Comparison of ENCODE assay signal across 9 cellular contexts in the genomic region with DNA sequence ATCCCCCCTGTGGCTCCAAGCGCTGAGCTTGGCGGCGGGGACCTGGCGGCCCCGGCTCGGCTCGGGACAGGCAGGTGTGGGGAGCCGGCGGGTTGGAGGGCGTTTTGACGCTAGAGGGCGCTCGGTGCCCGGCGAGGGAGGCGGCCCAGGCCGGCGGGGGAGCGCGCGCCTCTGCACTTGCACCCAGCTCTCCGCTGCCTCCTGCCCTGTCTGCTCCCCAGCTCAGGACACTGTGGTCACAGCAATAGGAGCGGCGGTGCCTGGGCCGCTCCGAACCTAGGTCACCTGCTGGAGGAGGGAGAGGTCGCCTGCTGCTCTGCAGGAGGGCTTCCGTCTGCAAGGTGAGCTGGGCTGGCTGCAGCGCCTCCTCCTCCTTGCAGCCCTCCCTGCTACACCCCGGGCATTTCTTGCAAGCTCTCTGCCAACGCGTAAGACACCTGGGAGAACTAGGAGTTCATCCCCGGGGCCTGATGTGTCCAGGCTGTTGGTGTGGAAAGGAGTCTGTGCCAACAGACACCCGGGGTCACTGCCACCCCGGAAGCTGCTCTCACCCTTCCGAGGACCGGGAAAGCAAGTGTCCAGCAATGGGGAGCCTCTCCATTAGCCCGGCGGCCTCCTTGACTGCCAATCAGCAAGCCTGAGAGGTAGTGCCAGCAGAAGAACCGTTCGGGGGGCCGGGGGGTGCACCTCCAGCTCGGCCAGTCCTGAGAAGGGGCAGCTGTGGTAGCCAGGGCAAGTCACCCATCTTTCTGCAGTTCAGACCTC.
DNase-seq lines count a peak whose midpoint lies in the region; ATAC-seq, FAIRE-seq and TF ChIP-seq lines count a peak whose summit lies in the region.
"Had no signal": no experiment of that assay in that cellular context is flagged by ENCODE, and none has a peak within 500 bp of the region (broad histone marks: within the 10 kb centered on the region; RNA-seq: fewer than 3 reads in every experiment).

No MANE protein-coding gene starts in this region.

- H3K79me2 ChIP-seq in H1 (ENCODE audit: control insufficient read depth in 1 of 2, insufficient read depth in 2 of 2, low read length in 2 of 2), result no peaks in the 10 kb centered on the region

- peaks cover 7 to 31% (median 13%) of the 10 kb centered on the region in 11 experiments; a peak in 17 of 22 replicates for H3K9me3 ChIP-seq in BLaER1 treated with 17β-estradiol and CSF1 and Interleukin-3, amounts not matched to agents 10 nM and 100 nM (replicated peaks in 1 of 11)
- H3K9me3 ChIP-seq in H1 (ENCODE audit: insufficient read depth in 2 of 2, low read depth in 1 of 2, low read length in 1 of 2), result peaks cover 0 to 7% of the 10 kb centered on the region in 2 experiments; a peak in 1 of 4 replicates
- no peaks in the 10 kb centered on the region for H3K9me3 ChIP-seq in upper lobe of right lung

- H4K20me1 ChIP-seq in BLaER1 treated with 17β-estradiol and CSF1 and Interleukin-3, amounts not matched to agents 10 nM and 100 nM, result no peaks in the 10 kb centered on the region
- H4K20me1 ChIP-seq in H1 (replicated peaks in 1 of 2; ENCODE audit: control insufficient read depth in 1 of 2, insufficient read depth in 2 of 2, low read length in 2 of 2), result no peaks in the 10 kb centered on the region

- TF ChIP-seq CTCF in H1 (IDR thresholded peaks at IDR 0.05; ENCODE audit: control extremely low read depth in 1 of 3, insufficient read depth in 1 of 3, low read depth in 1 of 3, low read length in 3 of 3) (peak; percentile 75 to 84 (median 83)), mesothelial cell of epicardium (IDR thresholded peaks at IDR 0.05; ENCODE audit: unreplicated experiment) (peak; percentile 68), upper lobe of right lung (IDR thresholded peaks at IDR 0.05) (peak; percentile 64)

- in situ Hi-C loops in SK-MEL-5 (cut with HindIII; ENCODE audit: low pct_unique_long_range_greater_than_20kb, low sequenced_read_pairs), result no loop called here

- H3K27me3 ChIP-seq in BLaER1 treated with 17β-estradiol and CSF1 and Interleukin-3, amounts not matched to agents 10 nM and 100 nM, result peaks cover 0 to 6% (median 0%) of the 10 kb centered on the region in 11 experiments; a peak in 4 of 22 replicates
- H3K27me3 ChIP-seq in H1 (replicated peaks in 1 of 4; ENCODE audit: control insufficient read depth in 3 of 4, extremely low read depth in 1 of 4, insufficient read depth in 3 of 4, low read length in 3 of 4) (no peaks in the 10 kb centered on the region), upper lobe of right lung (peaks cover 35% of the 10 kb centered on the region)

- no peaks in the 10 kb centered on the region for H3K79me1 ChIP-seq in H1 (ENCODE audit: low read depth, low read length)

- H3K23ac ChIP-seq in H1 (ENCODE audit: insufficient read length), result no peak overlapping the region

- peak overlapping the region; percentile 90; the same call in 1 of the 2 replicates for H2BK20ac ChIP-seq in H1 (ENCODE audit: low read length)

- peaks cover 0 to 12% (median 2%) of the 10 kb centered on the region in 10 experiments; a peak in 4 of 20 replicates for H3K4me1 ChIP-seq in BLaER1 treated with 17β-estradiol and CSF1 and Interleukin-3, amounts not matched to agents 10 nM and 100 nM
- H3K4me1 ChIP-seq in H1 (replicated peaks in 1 of 4; ENCODE audit: control insufficient read depth in 3 of 4, insufficient read depth in 4 of 4, low read length in 3 of 4), result no peaks in the 10 kb centered on the region; a peak in 1 of 7 replicates
- H3K4me1 ChIP-seq in upper lobe of right lung, result no peaks in the 10 kb centered on the region

- no peak for TF ChIP-seq POLR2A in H1 (IDR thresholded peaks at IDR 0.05; ENCODE audit: control extremely low read depth in 1 of 2, low read depth in 2 of 2, low read length in 2 of 2)

- POLR2A ChIA-PET in HEK293T (lab: Yijun Ruan, JAX) (no interaction called here), H1 (lab: Charles Lee; ENCODE audit: partially characterized antibody) (interaction anchor here (1.9 kb wide), 1 partner anchor 13 kb away, joined by 6 read pairs; no protein-coding TSS in a partner anchor)

- no peak overlapping the region for H3K4ac ChIP-seq in H1 (replicated peaks; ENCODE audit: insufficient read length, low read depth, low read length)

- CTCF ChIA-PET in HEK293T (lab: Yijun Ruan, JAX) (interaction anchor here (0.6 to 1.3 kb wide), 5 partner anchors 11 to 625 kb away, joined by 3 to 4 read pairs (median 3); no protein-coding TSS in a partner anchor), H1 (lab: Charles Lee; ENCODE audit: partially characterized antibody) (interaction anchor here (0.5 to 3.4 kb wide), 46 partner anchors 11 to 935 kb away, joined by 3 to 14 read pairs (median 4); no protein-coding TSS in a partner anchor)

- no peak overlapping the region for H3K27ac ChIP-seq in BLaER1 treated with 17β-estradiol and CSF1 and Interleukin-3, amounts not matched to agents 10 nM and 100 nM
- no peak overlapping the region for H3K27ac ChIP-seq in H1 (ENCODE audit: low read depth, low read length)
- no peak overlapping the region for H3K27ac ChIP-seq in upper lobe of right lung

- peak overlapping the region in 2 of 10 experiments; percentile 33; a peak in 2 of 20 replicates for H3K4me3 ChIP-seq in BLaER1 treated with 17β-estradiol and CSF1 and Interleukin-3, amounts not matched to agents 10 nM and 100 nM
- peak overlapping the region; percentile 30 to 56 (median 50); a peak in 7 of 8 replicates for H3K4me3 ChIP-seq in H1 (ENCODE audit: extremely low read depth in 1 of 4, insufficient read depth in 2 of 4, low read depth in 3 of 4, low read length in 4 of 4)
- no peak overlapping the region for H3K4me3 ChIP-seq in upper lobe of right lung

- ATAC-seq in upper lobe of right lung (peak; percentile 95), GM18870 (IDR thresholded peaks at IDR 0.05; ENCODE audit: unreplicated experiment) (no peak)

- H3K27ac Mint-ChIP-seq in mesothelial cell of epicardium, result no peak overlapping the region

- peak overlapping the region; percentile 25 to 90 (median 62); a peak in 21 of 22 replicates for H3K4me2 ChIP-seq in BLaER1 treated with 17β-estradiol and CSF1 and Interleukin-3, amounts not matched to agents 10 nM and 100 nM
- H3K4me2 ChIP-seq in H1 (ENCODE audit: insufficient read depth in 1 of 2, low read depth in 2 of 2, low read length in 2 of 2), result peak overlapping the region; percentile 30 to 74

- DNase-seq in HEK293T (ENCODE audit: extremely low spot score) (peak; percentile 78), SK-MEL-5 (ENCODE audit: low read depth, low spot score) (peak; percentile 56), H1 (ENCODE audit: low read depth in 1 of 2, low spot score in 2 of 2) (peak; percentile 53 to 98), mesothelial cell of epicardium (ENCODE audit: low spot score in 2 of 2, unreplicated experiment in 2 of 2) (peak; percentile 60 to 85), upper lobe of right lung (peak; percentile 85), DMS79 (lab: John Stamatoyannopoulos, UW) (no peak)

- peak overlapping the region in 1 of 11 experiments; percentile 16; a peak in 1 of 22 replicates for H3K9ac ChIP-seq in BLaER1 treated with 17β-estradiol and CSF1 and Interleukin-3, amounts not matched to agents 10 nM and 100 nM
- no peak overlapping the region for H3K9ac ChIP-seq in H1 (replicated peaks in 1 of 4; ENCODE audit: extremely low read depth in 1 of 4, low read depth in 3 of 4, low read length in 3 of 4)

- H3K18ac ChIP-seq in H1 (ENCODE audit: extremely low read depth, low read length), result peak overlapping the region; percentile 51; the same call in 1 of the 2 replicates

- no peak overlapping the region for H2AK5ac ChIP-seq in H1 (ENCODE audit: low read depth, low read length)

- peaks cover 62% of the 10 kb centered on the region for H3K27me3 Mint-ChIP-seq in mesothelial cell of epicardium (ENCODE audit: low read depth)

- TF ChIP-seq EP300 in H1 (IDR thresholded peaks at IDR 0.05; ENCODE audit: borderline replicate concordance in 1 of 2, low read depth in 2 of 2, low read length in 2 of 2), result no peak

- peaks cover 1% of the 10 kb centered on the region for H3K4me1 Mint-ChIP-seq in mesothelial cell of epicardium

- no peaks in the 10 kb centered on the region for H3K36me3 Mint-ChIP-seq in mesothelial cell of epicardium

- no peaks in the 10 kb centered on the region for H3K36me3 ChIP-seq in BLaER1 treated with 17β-estradiol and CSF1 and Interleukin-3, amounts not matched to agents 10 nM and 100 nM
- H3K36me3 ChIP-seq in H1 (ENCODE audit: control insufficient read depth in 2 of 4, insufficient read depth in 4 of 4, low read length in 3 of 4) (no peaks in the 10 kb centered on the region), upper lobe of right lung (no peaks in the 10 kb centered on the region)

- no peaks in the 10 kb centered on the region; the same call in 1 of the 2 replicates for H3K23me2 ChIP-seq in H1 (ENCODE audit: low read depth, low read length)

- no peak overlapping the region; the same call in 1 of the 2 replicates for H4K8ac ChIP-seq in H1 (ENCODE audit: extremely low read depth, insufficient read depth, low read length)

- 21% methylated on average over 42 of the region's 43 CpGs; no CpG with 5 or more reads in 1 of the 2 experiments for WGBS in H1 (ENCODE audit: extremely low coverage in 1 of 2, insufficient coverage in 1 of 2, insufficient read length in 1 of 2, insufficient replicate concordance in 2 of 2, low coverage in 1 of 2, low lambda C conversion rate in 2 of 2, missing lambda C conversion rate in 1 of 2), 2 experiments

- H2AFZ ChIP-seq in H1 (ENCODE audit: low read length), result peak overlapping the region; percentile 57

- peak overlapping the region; percentile 88; the same call in 1 of the 2 replicates for H2BK15ac ChIP-seq in H1 (ENCODE audit: low read length)

- TF ChIP-seq RAD21 in H1 (IDR thresholded peaks at IDR 0.05 in 1 of 2, conservative IDR thresholded peaks at IDR 0.05 in 1 of 2; ENCODE audit: low read depth in 2 of 2, low read length in 2 of 2), result peak; percentile 91

- peaks cover 24% of the 10 kb centered on the region for H3K9me3 Mint-ChIP-seq in mesothelial cell of epicardium

- no peak for FAIRE-seq in H1 (lab: Jason Lieb, UNC)
- FAIRE-seq: endometrium had no signal

- H2BK120ac ChIP-seq in H1 (replicated peaks; ENCODE audit: low read depth, low read length), result peak overlapping the region; percentile 47

- peak overlapping the region; percentile 82; the same call in 1 of the 2 replicates for H2BK12ac ChIP-seq in H1 (ENCODE audit: low read depth, low read length)

- H4K5ac ChIP-seq in H1 (ENCODE audit: insufficient read length, low read depth, low read length), result no peak overlapping the region

- intact Hi-C loops in upper lobe of right lung (cut with DNase I), result no loop called here

- H4K91ac ChIP-seq in H1 (replicated peaks; ENCODE audit: insufficient read length, low read length), result no peak overlapping the region

- H3K4me3 Mint-ChIP-seq in mesothelial cell of epicardium, result no peak overlapping the region

- no peak overlapping the region for H3K56ac ChIP-seq in H1 (replicated peaks; ENCODE audit: insufficient read length, low read depth, low read length)

- H2BK5ac ChIP-seq in H1 (ENCODE audit: low read depth, low read length), result no peak overlapping the region

- no peak overlapping the region for H3K14ac ChIP-seq in H1 (ENCODE audit: insufficient read length)

TF ChIP-seq in HEK293T, 16 proteins besides CTCF, POLR2A, EP300 and RAD21 (continues in another document):
- TF ChIP-seq ELF4 (IDR thresholded peaks at IDR 0.05), result no peak
- no peak for TF ChIP-seq HDGF (IDR thresholded peaks at IDR 0.05; ENCODE audit: borderline replicate concordance)
